ENCODE assay signal across 22 cellular contexts in the genomic region with DNA sequence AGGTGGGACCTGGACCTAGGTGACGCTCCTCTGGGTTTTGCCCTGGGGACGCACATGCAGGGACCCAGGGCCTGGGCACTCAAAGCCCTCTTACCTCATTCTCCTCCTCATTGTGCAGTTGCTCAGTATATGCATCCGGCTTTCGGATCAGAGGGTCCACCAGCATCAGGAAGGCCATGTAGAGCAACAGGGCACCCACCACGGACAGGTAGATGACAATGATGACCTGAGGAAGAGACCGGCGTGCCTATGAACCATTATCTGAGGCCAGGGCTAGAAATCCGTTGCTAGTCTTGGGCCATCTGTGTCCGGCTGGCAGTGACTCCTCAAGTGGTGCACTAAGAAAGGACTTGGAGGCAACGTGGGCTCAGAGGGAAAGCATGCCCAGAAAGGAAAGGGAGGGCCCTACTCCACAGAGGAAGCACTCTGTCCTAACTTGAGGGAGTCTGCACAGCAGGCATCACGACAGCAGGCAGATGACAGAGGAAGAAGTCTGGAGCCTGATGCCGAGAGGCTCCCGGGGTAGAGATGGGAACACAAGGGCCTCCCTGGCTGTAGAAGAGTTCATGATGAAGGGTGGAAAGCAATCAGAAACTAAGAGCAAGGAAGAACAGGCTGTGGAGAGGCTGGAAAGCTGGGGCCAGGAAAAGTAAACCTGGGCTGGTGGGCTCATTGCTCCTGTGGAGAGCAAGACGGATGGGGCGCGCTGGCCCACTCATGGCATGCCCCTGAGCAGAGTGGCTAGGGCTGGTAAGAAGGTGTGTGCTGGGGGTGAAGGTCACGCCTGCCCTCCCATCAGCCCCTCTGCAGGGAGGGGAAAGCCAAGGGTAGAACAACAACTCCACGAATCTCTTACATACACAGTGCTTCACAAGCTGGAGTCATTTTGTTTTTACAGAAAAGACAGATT. TPM values are rescaled to one million over a fixed set of nuclear protein-coding genes. Genes with fewer than 3 reads are reported as not detected.
"Had no signal": no experiment of that assay in that cellular context is flagged by ENCODE, and none has a peak within 500 bp of the region (broad histone marks: within the 10 kb centered on the region; RNA-seq: fewer than 3 reads in every experiment).

No MANE protein-coding gene starts in this region.

- ATAC-seq: activated CD4-positive, CD25-positive, alpha-beta regulatory T cell treated with anti-CD3 and anti-CD28 coated beads, Interleukin-2, amount 50 U/mL, for 24 hours; activated T-cell treated with anti-CD3 and anti-CD28 coated beads, Interleukin-2, amount 50 U/mL, for 72 hours; naive thymus-derived CD8-positive, alpha-beta T cell; SK-N-SH treated with all-trans-retinoic acid at 6 μM for 48 hours; stimulated activated naive CD8-positive, alpha-beta T cell treated with anti-CD3 and anti-CD28 coated beads, Interleukin-15, Interleukin-2, amounts not matched to agents 100 U/mL and 50 U/mL, for 24 hours had no signal

- H3K36me3 ChIP-seq: colonic mucosa, uterus had no signal

- H3K27ac ChIP-seq: cardiac muscle cell, colonic mucosa, neutrophil, parathyroid adenoma, tibial nerve, uterus had no signal

- H3K27me3 ChIP-seq: cardiac muscle cell, colonic mucosa, neutrophil, tibial nerve, uterus had no signal

- H3K4me3 ChIP-seq: cardiac muscle cell, colonic mucosa, tibial nerve, uterus had no signal

- H3K9me3 ChIP-seq: colonic mucosa, neutrophil, tibial nerve, uterus had no signal

- DNase-seq: activated CD4-positive, alpha-beta T cell treated with anti-CD3 and anti-CD28 coated beads, Interleukin-2, amount 10 ng/mL, durations not matched to agents 7 days and 5 days; activated CD8-positive, alpha-beta memory T cell treated with anti-CD3 and anti-CD28 coated beads, Interleukin-2, amount 50 U/mL, for 4 hours; activated gamma-delta T cell treated with Interleukin-2 at 50 U/mL for 16 hours; activated naive CD8-positive, alpha-beta T cell treated with anti-CD3 and anti-CD28 coated beads for 36 hours; activated T-cell treated with anti-CD3 and anti-CD28 coated beads, Interleukin-2, amount 50 U/mL, for 72 hours; colonic mucosa; erythroblast; mesendoderm; stimulated activated naive CD8-positive, alpha-beta T cell treated with anti-CD3 and anti-CD28 coated beads, Interleukin-15, Interleukin-2, amounts not matched to agents 100 U/mL and 50 U/mL, for 24 hours; T1000; uterus had no signal

- H3K4me1 ChIP-seq: colonic mucosa, parathyroid adenoma, uterus had no signal

RNA-seq across cellular contexts. Expression of gene ASCL5, which starts 17.0 kb away (rescaled TPM):
- total RNA-seq: activated CD4-positive, alpha-beta T cell treated with anti-CD3 and anti-CD28 coated beads, Interleukin-2, amount 10 ng/mL, durations not matched to agents 7 days and 5 days; colonic mucosa; frontal cortex; liver; skeletal muscle tissue; T-helper 1 cell treated with Interleukin-12 subunit alpha and Interleukin-12 subunit beta and Interleukin-4 antibody, amounts not matched to agents 30 ng/mL and 1 ng/mL, for 36 hours; tibial nerve; uterus had no signal

RNA-seq across cellular contexts. Expression of gene CACNA1S, which starts 31.8 kb away (rescaled TPM):
- total RNA-seq: activated CD4-positive, alpha-beta T cell treated with anti-CD3 and anti-CD28 coated beads, Interleukin-2, amount 10 ng/mL, durations not matched to agents 7 days and 5 days; activated naive CD8-positive, alpha-beta T cell treated with anti-CD3 and anti-CD28 coated beads for 36 hours; activated T-cell treated with anti-CD3 and anti-CD28 coated beads, Interleukin-2, amount 50 U/mL, for 72 hours; colonic mucosa; naive thymus-derived CD8-positive, alpha-beta T cell; T-helper 1 cell treated with Interleukin-12 subunit alpha and Interleukin-12 subunit beta and Interleukin-4 antibody, amounts not matched to agents 30 ng/mL and 1 ng/mL, for 36 hours; tibial nerve had no signal

RNA-seq across cellular contexts. Expression of gene IGFN1, which starts 46.6 kb away (rescaled TPM):
- total RNA-seq: activated CD4-positive, alpha-beta T cell treated with anti-CD3 and anti-CD28 coated beads, Interleukin-2, amount 10 ng/mL, durations not matched to agents 7 days and 5 days; activated naive CD8-positive, alpha-beta T cell treated with anti-CD3 and anti-CD28 coated beads for 36 hours; cardiac muscle cell; naive thymus-derived CD8-positive, alpha-beta T cell; T-helper 1 cell treated with Interleukin-12 subunit alpha and Interleukin-12 subunit beta and Interleukin-4 antibody, amounts not matched to agents 30 ng/mL and 1 ng/mL, for 36 hours; tibial nerve had no signal
